ENCODE assay signal across 1 cellular context in genomic region chr22:44746836-44747519, GRCh38.
TF ChIP-seq lines count a peak whose summit lies in the region.

No MANE protein-coding gene starts in this region.

TF ChIP-seq in HepG2, 621 proteins besides CTCF, POLR2A, EP300 and RAD21:
- no peak for TF ChIP-seq STAT5B (CRISPR knock-in tag; IDR thresholded peaks at IDR 0.05)
- no peak for TF ChIP-seq PLRG1 (conservative IDR thresholded peaks at IDR 0.05)
- TF ChIP-seq ZNF7 (CRISPR knock-in tag; IDR thresholded peaks at IDR 0.05), result peak; percentile 86
- TF ChIP-seq TEAD3 (CRISPR knock-in tag; optimal IDR thresholded peaks at IDR 0.05; ENCODE audit: borderline replicate concordance), result peak; percentile 33
- TF ChIP-seq ZBTB49 (CRISPR knock-in tag; IDR thresholded peaks at IDR 0.05; ENCODE audit: borderline replicate concordance), result no peak
- no peak for TF ChIP-seq RBFOX2 (IDR thresholded peaks at IDR 0.05; ENCODE audit: low read depth, low read length)
- TF ChIP-seq ZNF792 (CRISPR knock-in tag; IDR thresholded peaks at IDR 0.05), result 0 out of 2 replicates have a peak, but pooled peaks have one; percentile 66
- no peak for TF ChIP-seq ZNF121 (CRISPR knock-in tag; IDR thresholded peaks at IDR 0.05)
- no peak for TF ChIP-seq KDM3A (CRISPR knock-in tag; IDR thresholded peaks at IDR 0.05; ENCODE audit: low read depth)
- TF ChIP-seq ZNF878 (CRISPR knock-in tag; IDR thresholded peaks at IDR 0.05), result no peak
- 0 out of 2 replicates have a peak, but pooled peaks have one; percentile 14 for TF ChIP-seq TFAP4 (IDR thresholded peaks at IDR 0.05; ENCODE audit: borderline replicate concordance, low read depth)
- TF ChIP-seq ATRX (CRISPR knock-in tag; IDR thresholded peaks at IDR 0.05; ENCODE audit: borderline replicate concordance), result no peak
